Comparison of ENCODE assay signal across 9 cellular contexts in genomic region chr15:94671845-94672524, GRCh38.
DNase-seq lines count a peak whose midpoint lies in the region; ATAC-seq and TF ChIP-seq lines count a peak whose summit lies in the region.
"Had no signal": no experiment of that assay in that cellular context is flagged by ENCODE, and none has a peak within 500 bp of the region (broad histone marks: within the 10 kb centered on the region; RNA-seq: fewer than 3 reads in every experiment).

No MANE protein-coding gene starts in this region.

- no peaks in the 10 kb centered on the region for H3K9me2 ChIP-seq in neural cell (ENCODE audit: insufficient read depth, low read length)

- DNase-seq in AG20443 (ENCODE audit: low spot score) (peak; percentile 16), NCI-H524 treated with DMSO at 0.1 percent for 48 hours (lab: John Stamatoyannopoulos, UW) (peak; percentile 73), fibroblast of peridontal ligament (ENCODE audit: extremely low read depth) (peak; percentile 1), Peyer's patch (no peak), RPMI8226 (no peak), activated gamma-delta T cell treated with Interleukin-2 at 50 U/mL for 16 hours (no peak)
- DNase-seq: small intestine had no signal

- H3K79me2 ChIP-seq in neural cell (replicated peaks; ENCODE audit: insufficient read depth, low read length): no peaks in the 10 kb centered on the region

- no peak overlapping the region for H3K4me3 ChIP-seq in neural cell (ENCODE audit: low read length)
- H3K4me3 ChIP-seq in Peyer's patch: no peak overlapping the region

- H2AFZ ChIP-seq in neural cell (ENCODE audit: low read depth, low read length): no peak overlapping the region

- peak; percentile 35 for TF ChIP-seq RAD21 in neural cell (conservative IDR thresholded peaks at IDR 0.05)

- peaks cover 0 to 4% (median 0%) of the 10 kb centered on the region in 4 donors for H3K4me1 ChIP-seq in Peyer's patch

- ATAC-seq in GM19467 (IDR thresholded peaks at IDR 0.05; ENCODE audit: unreplicated experiment): no peak

- no peaks in the 10 kb centered on the region for H3F3A ChIP-seq in neural cell (ENCODE audit: insufficient read depth, low read length, poor library complexity, severe bottlenecking)

- no peak overlapping the region for H3K9ac ChIP-seq in neural cell (ENCODE audit: low read length)

- peak; percentile 44 for TF ChIP-seq CTCF in neural cell (IDR thresholded peaks at IDR 0.05; ENCODE audit: poor library complexity, severe bottlenecking)
- no peak for TF ChIP-seq CTCF in Peyer's patch (IDR thresholded peaks at IDR 0.05)

- H3K36me3 ChIP-seq in neural cell (ENCODE audit: insufficient read depth, low read length) (no peaks in the 10 kb centered on the region), Peyer's patch (no peaks in the 10 kb centered on the region)

- TF ChIP-seq POLR2A in Peyer's patch (IDR thresholded peaks at IDR 0.05): no peak

- H3K27ac ChIP-seq in neural cell (ENCODE audit: low read length) (no peak overlapping the region), Peyer's patch (peak overlapping the region in 2 of 4 donors; percentile 1 to 52)

- H3K27me3 ChIP-seq in neural cell (ENCODE audit: insufficient read depth, low read depth, low read length) (no peaks in the 10 kb centered on the region), Peyer's patch (no peaks in the 10 kb centered on the region)

- TF ChIP-seq EP300 in neural cell (conservative IDR thresholded peaks at IDR 0.05; ENCODE audit: poor library complexity, severe bottlenecking): no peak

- H3K9me3 ChIP-seq in neural cell (ENCODE audit: low read length) (no peaks in the 10 kb centered on the region), Peyer's patch (no peaks in the 10 kb centered on the region)

- H3K4me2 ChIP-seq in neural cell (ENCODE audit: low read length): no peak overlapping the region

- H4K20me1 ChIP-seq in neural cell (ENCODE audit: insufficient read depth): no peaks in the 10 kb centered on the region

TF ChIP-seq in neural cell, 6 proteins besides CTCF, POLR2A, EP300 and RAD21:
- TF ChIP-seq TAF1 (IDR thresholded peaks at IDR 0.05; ENCODE audit: low read depth) (no peak), POLR2AphosphoS5 (IDR thresholded peaks at IDR 0.05) (no peak), MXI1 (conservative IDR thresholded peaks at IDR 0.05; ENCODE audit: poor library complexity, severe bottlenecking) (no peak), EZH2 (IDR thresholded peaks at IDR 0.05; ENCODE audit: borderline replicate concordance, insufficient read depth, low read length, poor library complexity, severe bottlenecking) (no peak), REST (IDR thresholded peaks at IDR 0.05; ENCODE audit: borderline replicate concordance) (no peak), SMC3 (conservative IDR thresholded peaks at IDR 0.05; ENCODE audit: poor library complexity) (peak; percentile 12)

Comparison
In these comparisons a context has a peak if more than half of its experiments do, and no peak if none do; other contexts are left out.
1. DNase-seq: peak in AG20443 (single experiment), NCI-H524 treated with DMSO at 0.1 percent for 48 hours (single experiment) and fibroblast of peridontal ligament (single experiment); none in Peyer's patch (0 of 3), RPMI8226 (single experiment) and activated gamma-delta T cell treated with Interleukin-2 at 50 U/mL for 16 hours (single experiment).